19 cellular contexts compared by ENCODE assay signal in genomic region chr22:26470807-26471206, GRCh38. TPM values are rescaled to one million over a fixed set of nuclear protein-coding genes. Genes with fewer than 3 reads are reported as not detected.
DNase-seq lines count a peak whose midpoint lies in the region; ATAC-seq and TF ChIP-seq lines count a peak whose summit lies in the region.
"Had no signal": no experiment of that assay in that cellular context is flagged by ENCODE, and none has a peak within 500 bp of the region (broad histone marks: within the 10 kb centered on the region; RNA-seq: fewer than 3 reads in every experiment).

No MANE protein-coding gene starts in this region.

- TF ChIP-seq CTCF in RWPE1 (conservative IDR thresholded peaks at IDR 0.05; ENCODE audit: low read depth) (no peak), endothelial cell (IDR thresholded peaks at IDR 0.05; ENCODE audit: unreplicated experiment) (no peak), gastrocnemius medialis (IDR thresholded peaks at IDR 0.05 in 4 of 5, conservative IDR thresholded peaks at IDR 0.05 in 1 of 5) (no peak), GM13976 (IDR thresholded peaks at IDR 0.05; ENCODE audit: borderline replicate concordance, control extremely low read depth, extremely low read depth, insufficient read depth, missing control alignments) (no peak)

- H3K27ac ChIP-seq in RWPE1 (peak overlapping the region; percentile 84), gastrocnemius medialis (peak overlapping the region; percentile 78 to 91 (median 84))

- DNase-seq in RWPE1 (ENCODE audit: low spot score) (no peak), endothelial cell (ENCODE audit: low spot score) (no peak), gastrocnemius medialis (no peak), anterior cingulate cortex (lab: John Stamatoyannopoulos, UW) (no peak), T1000 (lab: John Stamatoyannopoulos, UW) (no peak), GM13976 (ENCODE audit: low spot score) (no peak)
- DNase-seq: activated CD4-positive, CD25-positive, alpha-beta regulatory T cell; activated CD8-positive, alpha-beta memory T cell treated with anti-CD3 and anti-CD28 coated beads for 24 hours; activated T-cell treated with anti-CD3 and anti-CD28 coated beads, Interleukin-2, amount 50 U/mL, for 48 hours; COR-L47; small intestine; stimulated activated CD4-positive, alpha-beta T cell treated with anti-CD3 and anti-CD28 coated beads, Interleukin-4, amount 100 ng/mL, for 24 hours had no signal

- no peaks in the 10 kb centered on the region for H3K9me3 Mint-ChIP-seq in endothelial cell (ENCODE audit: unreplicated experiment)
- H3K9me3 Mint-ChIP-seq: brain; dendritic cell treated with granulocyte-macrophage colony-stimulating factor and Interleukin-4, amounts not matched to agents 40 ng/mL and 50 ng/mL, for 4 days; memory B cell; nephron; T-helper 2 cell treated with Interferon-gamma antibody and Interleukin-4, amounts not matched to agents 5 μg/mL and 100 μg/mL, for 36 hours had no signal

- no peak overlapping the region for H3K27ac Mint-ChIP-seq in endothelial cell (ENCODE audit: unreplicated experiment)
- H3K27ac Mint-ChIP-seq: activated naive CD8-positive, alpha-beta T cell; B cell; dendritic cell treated with granulocyte-macrophage colony-stimulating factor and Interleukin-4, amounts not matched to agents 40 ng/mL and 50 ng/mL, for 4 days; memory B cell; nephron; T-helper 2 cell treated with Interferon-gamma antibody and Interleukin-4, amounts not matched to agents 5 μg/mL and 100 μg/mL, for 36 hours had no signal

- H3K4me1 ChIP-seq in gastrocnemius medialis: peaks cover 0 to 29% of the 10 kb centered on the region in 2 donors

- no peaks in the 10 kb centered on the region for H3K4me1 Mint-ChIP-seq in endothelial cell (ENCODE audit: unreplicated experiment)
- H3K4me1 Mint-ChIP-seq: B cell, nephron had no signal

- intact Hi-C loops in gastrocnemius medialis (cut with DNase I; ENCODE audit: low total_unique reads): no loop called here

- in situ Hi-C loops in gastrocnemius medialis (cut with MboI; ENCODE audit: low sequenced_read_pairs in 4 of 4) (no loop called here), GM13976 (cut with MboI; ENCODE audit: low sequenced_read_pairs, unreplicated experiment) (no loop called here)

- peaks cover 2 to 59% of the 10 kb centered on the region in 2 donors for H3K36me3 ChIP-seq in gastrocnemius medialis

- H3K27me3 Mint-ChIP-seq in endothelial cell (ENCODE audit: unreplicated experiment): no peaks in the 10 kb centered on the region
- H3K27me3 Mint-ChIP-seq: activated naive CD8-positive, alpha-beta T cell; B cell; dendritic cell treated with granulocyte-macrophage colony-stimulating factor and Interleukin-4, amounts not matched to agents 40 ng/mL and 50 ng/mL, for 4 days; memory B cell had no signal

- H3K4me3 Mint-ChIP-seq in endothelial cell (ENCODE audit: unreplicated experiment): peak overlapping the region; percentile 28
- H3K4me3 Mint-ChIP-seq: activated naive CD8-positive, alpha-beta T cell; B cell; brain; dendritic cell treated with granulocyte-macrophage colony-stimulating factor and Interleukin-4, amounts not matched to agents 40 ng/mL and 50 ng/mL, for 4 days; memory B cell; nephron; T-helper 2 cell treated with Interferon-gamma antibody and Interleukin-4, amounts not matched to agents 5 μg/mL and 100 μg/mL, for 36 hours had no signal

- H3K4me3 ChIP-seq in gastrocnemius medialis: no peak overlapping the region

- POLR2A ChIA-PET in RWPE1 (lab: Yijun Ruan, JAX; ENCODE audit: low non-redundant PET): interaction anchor here (1.2 kb wide), 1 partner anchor 13 kb away, joined by 3 read pairs; the partner anchor contains the start of genes HPS4 and SRRD

- H3K36me3 Mint-ChIP-seq in endothelial cell (ENCODE audit: low read depth, unreplicated experiment): peaks cover 46% of the 10 kb centered on the region

- no peaks in the 10 kb centered on the region for H3K27me3 ChIP-seq in gastrocnemius medialis

- no peaks in the 10 kb centered on the region for H3K9me3 ChIP-seq in gastrocnemius medialis

- no peak for TF ChIP-seq POLR2A in gastrocnemius medialis (IDR thresholded peaks at IDR 0.05)

- no peak for ATAC-seq in gastrocnemius medialis

- CTCF ChIA-PET in RWPE1 (lab: Yijun Ruan, JAX): interaction anchor here (0.5 kb wide), 1 partner anchor 90 kb away, joined by 3 read pairs; no protein-coding TSS in a partner anchor

RNA-seq across cellular contexts. Expression of gene HPS4, which starts 12.8 kb away (rescaled TPM):
- total RNA-seq in endothelial cell (ENCODE audit: unreplicated experiment) (34.2 TPM), gastrocnemius medialis (10 to 100 TPM in 3 of 4 donors, 1 to 10 TPM in 1; 7.0 to 13.9 (median 10.5) TPM)

RNA-seq across cellular contexts. Expression of gene SRRD, which starts 12.9 kb away (rescaled TPM):
- total RNA-seq in endothelial cell (ENCODE audit: unreplicated experiment) (19.5 TPM), gastrocnemius medialis (10 to 100 TPM; 24.0 to 53.1 (median 27.4) TPM)

RNA-seq across cellular contexts. Expression of gene TFIP11, which starts 41.5 kb away (rescaled TPM):
- total RNA-seq in endothelial cell (ENCODE audit: unreplicated experiment): 38.6 TPM
- 10 to 100 TPM; 33.1 to 65.7 (median 49.2) TPM for total RNA-seq in gastrocnemius medialis

RNA-seq across cellular contexts. Expression of gene ASPHD2, which starts 41.7 kb away (rescaled TPM):
- total RNA-seq in endothelial cell (ENCODE audit: unreplicated experiment) (14.5 TPM), gastrocnemius medialis (under 1 TPM in 2 of 4 donors, not detected in 2; 0.07 to 0.10 TPM)
